10 cellular contexts compared by ENCODE assay signal in the genomic region with DNA sequence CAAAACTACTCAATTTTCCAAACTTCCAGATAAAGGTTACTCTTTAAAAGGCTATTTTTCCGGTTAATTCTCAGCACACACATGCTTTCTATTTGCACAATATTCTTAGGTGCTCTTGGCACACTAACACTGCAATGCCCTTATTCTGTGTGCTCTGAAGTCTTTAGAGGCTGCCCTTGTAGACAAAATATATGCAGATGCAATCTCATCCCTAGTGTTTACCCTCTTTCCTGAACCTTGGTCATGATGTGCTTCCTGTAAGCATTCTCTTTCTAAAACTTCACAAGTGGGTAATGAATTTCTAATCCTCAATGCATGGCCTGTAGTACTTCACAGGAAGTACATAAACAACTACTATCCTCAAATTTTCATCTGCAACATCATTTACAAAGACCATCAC. TPM values are rescaled to one million over a fixed set of nuclear protein-coding genes. Genes with fewer than 3 reads are reported as not detected.
"Had no signal": no experiment of that assay in that cellular context is flagged by ENCODE, and none has a peak within 500 bp of the region (broad histone marks: within the 10 kb centered on the region; RNA-seq: fewer than 3 reads in every experiment).

No MANE protein-coding gene starts in this region.

- H3K27ac ChIP-seq: GM23248, HL-60 had no signal

- H2AFZ ChIP-seq: GM23248 had no signal

- H3K9ac ChIP-seq: GM23248 had no signal

- H3K27ac Mint-ChIP-seq: HFFc6 had no signal

- DNase-seq: GM23248, GOT3, H7, HFFc6, IMR-90 had no signal

- H3K4me1 ChIP-seq: HAP-1 had no signal

- H3K4me3 Mint-ChIP-seq: HFFc6 had no signal

- H3K4me3 ChIP-seq: GM23248, HAP-1, K562 had no signal

- H3K36me3 ChIP-seq: HAP-1 had no signal

RNA-seq across cellular contexts. Expression of a gene that starts 41.1 kb away (rescaled TPM):
- total RNA-seq: GM23248, H4, HFFc6, HT1080, IMR-90, K562 had no signal
- polyA plus RNA-seq: GM23248 had no signal
